In the genomic region with DNA sequence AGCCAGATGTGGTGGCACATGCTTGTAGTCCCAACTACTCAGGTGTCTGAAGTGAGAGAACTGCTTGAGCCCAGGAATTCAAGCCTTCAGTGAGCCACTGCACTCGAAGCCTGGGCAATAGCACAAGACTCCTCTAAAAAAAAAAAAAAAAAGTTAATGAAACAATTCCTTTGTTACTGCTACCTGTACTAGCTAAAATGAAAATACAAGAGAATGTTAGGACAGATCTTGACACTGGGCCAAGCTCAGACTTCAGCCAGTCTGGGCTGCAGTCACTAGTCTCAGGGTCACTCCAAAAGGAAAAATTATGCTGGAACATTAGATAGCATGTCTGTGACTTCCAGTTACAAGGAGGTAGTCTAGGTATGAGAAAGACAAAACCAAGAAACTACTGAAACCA, we compare ENCODE assay signal across 25 cellular contexts. TPM values are rescaled to one million over a fixed set of nuclear protein-coding genes. Genes with fewer than 3 reads are reported as not detected.
DNase-seq lines count a peak whose midpoint lies in the region; ATAC-seq, FAIRE-seq and TF ChIP-seq lines count a peak whose summit lies in the region.
"Had no signal": no experiment of that assay in that cellular context is flagged by ENCODE, and none has a peak within 500 bp of the region (broad histone marks: within the 10 kb centered on the region; RNA-seq: fewer than 3 reads in every experiment).

No MANE protein-coding gene starts in this region.

- H3K27me3 ChIP-seq in body of pancreas (no peaks in the 10 kb centered on the region), HepG2 (ENCODE audit: control insufficient read depth in 1 of 2, insufficient read depth in 2 of 2, low read length in 2 of 2) (no peaks in the 10 kb centered on the region)
- H3K27me3 ChIP-seq: BLaER1, Peyer's patch had no signal

- H3K4me3 ChIP-seq in body of pancreas: no peak overlapping the region
- H3K4me3 ChIP-seq in HepG2 (replicated peaks in 1 of 3; ENCODE audit: insufficient read depth in 1 of 3, low read depth in 2 of 3, low read length in 3 of 3): no peak overlapping the region
- H3K4me3 ChIP-seq: BLaER1, K562, Peyer's patch had no signal

- H3K9ac ChIP-seq in HepG2 (ENCODE audit: insufficient read depth, low read depth, low read length): no peak overlapping the region
- H3K9ac ChIP-seq: BLaER1 had no signal

- peaks cover 30 to 34% of the 10 kb centered on the region in 2 donors for H3K4me1 Mint-ChIP-seq in natural killer cell
- H3K4me1 Mint-ChIP-seq in natural killer cell treated with Interleukin-12 subunit alpha and Interleukin-12 subunit beta and Interleukin-15 and Interleukin-18, amount 100 ng/mL, for 72 hours (ENCODE audit: low read depth in 2 of 2): peaks cover 22 to 25% of the 10 kb centered on the region in 2 donors

- H3K27ac Mint-ChIP-seq in natural killer cell: peak overlapping the region; percentile 25 to 64
- H3K27ac Mint-ChIP-seq in natural killer cell treated with Interleukin-12 subunit alpha and Interleukin-12 subunit beta and Interleukin-15 and Interleukin-18, amount 100 ng/mL, for 72 hours: peak overlapping the region in 1 of 2 donors; percentile 23
- H3K27ac Mint-ChIP-seq: CD4-positive, alpha-beta T cell had no signal

- peaks cover 7% of the 10 kb centered on the region for H3K36me3 Mint-ChIP-seq in natural killer cell
- H3K36me3 Mint-ChIP-seq in natural killer cell treated with Interleukin-12 subunit alpha and Interleukin-12 subunit beta and Interleukin-15 and Interleukin-18, amount 100 ng/mL, for 72 hours: peaks cover 29% of the 10 kb centered on the region

- TF ChIP-seq CTCF in natural killer cell (IDR thresholded peaks at IDR 0.05): no peak
- no peak for TF ChIP-seq CTCF in body of pancreas (IDR thresholded peaks at IDR 0.05)
- no peak for TF ChIP-seq CTCF in HepG2 (CRISPR knock-in tag; IDR thresholded peaks at IDR 0.05)

- intact Hi-C loops in natural killer cell (cut with micrococcal nuclease) (no loop called here), body of pancreas (cut with DNase I) (no loop called here), HepG2 (cut with micrococcal nuclease; ENCODE audit: unreplicated experiment) (loop anchor here (5.0 kb wide), 1 partner anchor 268 kb away; no protein-coding TSS in a partner anchor), posterior cingulate gyrus (cut with DNase I) (no loop called here)

- H4K20me1 ChIP-seq in HepG2 (ENCODE audit: insufficient read depth, low read length): no peaks in the 10 kb centered on the region
- H4K20me1 ChIP-seq: BLaER1 had no signal

- DNase-seq in natural killer cell: no peak
- DNase-seq in natural killer cell treated with Interleukin-12 subunit alpha and Interleukin-12 subunit beta and Interleukin-15 and Interleukin-18, amount 100 ng/mL, for 72 hours (ENCODE audit: low spot score): no peak
- peak in 3 of 4 donors; percentile 13 to 40 (median 23) for DNase-seq in body of pancreas
- no peak for DNase-seq in HepG2 (ENCODE audit: low spot score)
- no peak for DNase-seq in NCI-H2081 (lab: John Stamatoyannopoulos, UW)
- DNase-seq in posterior cingulate gyrus: no peak
- DNase-seq: CD4-positive, alpha-beta T cell; COR-L47; DMS53; Kasumi-1; NCI-H1092 treated with DMSO at 0.1 percent for 48 hours; NCI-H1436; NCI-H187 treated with DMSO at 0.1 percent for 48 hours; NCI-H2107; NCI-H446; NCI-H524 treated with DMSO at 0.1 percent for 48 hours; NCI-H774; Peyer's patch; SHP77 treated with DMSO at 0.1 percent for 48 hours had no signal

- TF ChIP-seq RAD21 in HepG2 (CRISPR knock-in tag; IDR thresholded peaks at IDR 0.05): no peak

- H3K4me3 Mint-ChIP-seq in natural killer cell: no peak overlapping the region
- no peak overlapping the region for H3K4me3 Mint-ChIP-seq in natural killer cell treated with Interleukin-12 subunit alpha and Interleukin-12 subunit beta and Interleukin-15 and Interleukin-18, amount 100 ng/mL, for 72 hours
- H3K4me3 Mint-ChIP-seq: CD4-positive, alpha-beta T cell had no signal

- no peak for TF ChIP-seq POLR2A in body of pancreas (IDR thresholded peaks at IDR 0.05)
- no peak for TF ChIP-seq POLR2A in HepG2 (IDR thresholded peaks at IDR 0.05; ENCODE audit: insufficient read depth in 1 of 2, low read depth in 2 of 2, low read length in 2 of 2)

- CTCF ChIA-PET in HepG2 (lab: Yijun Ruan, JAX; ENCODE audit: low intra/inter-chr PET ratio, low total read pairs): no interaction called here

- POLR2A ChIA-PET in HepG2 (lab: Yijun Ruan, JAX): interaction anchor here (2.6 kb wide), 1 partner anchor 13 kb away, joined by 21 read pairs; no protein-coding TSS in a partner anchor

- ATAC-seq in natural killer cell (no peak), body of pancreas (no peak), HepG2 (no peak), GM19035 (IDR thresholded peaks at IDR 0.05; ENCODE audit: unreplicated experiment) (no peak), GM21360 (IDR thresholded peaks at IDR 0.05; ENCODE audit: unreplicated experiment) (no peak)
- no peak for ATAC-seq in natural killer cell treated with Interleukin-12 subunit alpha and Interleukin-12 subunit beta and Interleukin-15 and Interleukin-18, amount 100 ng/mL, for 72 hours
- ATAC-seq: HCT116, K562 had no signal

- no TSS peak for BruUV-seq in HepG2 (replicated peaks; lab: Mats Ljungman, UMichigan)

- no peaks in the 10 kb centered on the region for H3K36me3 ChIP-seq in body of pancreas (replicated peaks in 1 of 2; ENCODE audit: insufficient read depth in 1 of 2, low read depth in 2 of 2)
- H3K36me3 ChIP-seq in HepG2 (replicated peaks in 1 of 2; ENCODE audit: control insufficient read depth in 1 of 2, insufficient read depth in 2 of 2, low read length in 2 of 2): peaks cover 17 to 38% of the 10 kb centered on the region in 2 experiments

- no peak overlapping the region for H3K27ac ChIP-seq in body of pancreas
- peak overlapping the region; percentile 80 for H3K27ac ChIP-seq in HepG2 (ENCODE audit: extremely low read length, insufficient read depth, low read length)
- H3K27ac ChIP-seq: BLaER1, Peyer's patch had no signal

- no peak overlapping the region for H2AFZ ChIP-seq in HepG2 (ENCODE audit: low read length)

- in situ Hi-C loops in HepG2 (cut with HindIII; ENCODE audit: extremely low pct_ligation_motif_present, low pct_unique_long_range_greater_than_20kb): no loop called here

- H3K9me3 ChIP-seq in body of pancreas: no peaks in the 10 kb centered on the region
- H3K9me3 ChIP-seq in HepG2 (ENCODE audit: low read length): no peaks in the 10 kb centered on the region
- H3K9me3 ChIP-seq: Peyer's patch had no signal

- FAIRE-seq in HepG2 (lab: Jason Lieb, UNC): no peak
- FAIRE-seq: G401.6, K562 had no signal

- H3K9me3 Mint-ChIP-seq in natural killer cell: no peaks in the 10 kb centered on the region
- no peaks in the 10 kb centered on the region for H3K9me3 Mint-ChIP-seq in natural killer cell treated with Interleukin-12 subunit alpha and Interleukin-12 subunit beta and Interleukin-15 and Interleukin-18, amount 100 ng/mL, for 72 hours
- H3K9me3 Mint-ChIP-seq: CD4-positive, alpha-beta T cell had no signal

- 59 to 61% methylated on average over 1 of the region's 1 CpG for WGBS in body of pancreas, 2 donors
- WGBS in HepG2 (ENCODE audit: low lambda C conversion rate): 90% methylated on average over 1 of the region's 1 CpG

- no peak overlapping the region for H3K4me2 ChIP-seq in HepG2 (ENCODE audit: low read depth, low read length)
- H3K4me2 ChIP-seq: BLaER1 had no signal

- no peaks in the 10 kb centered on the region for H3K27me3 Mint-ChIP-seq in natural killer cell (ENCODE audit: low read depth in 2 of 2)
- no peaks in the 10 kb centered on the region for H3K27me3 Mint-ChIP-seq in natural killer cell treated with Interleukin-12 subunit alpha and Interleukin-12 subunit beta and Interleukin-15 and Interleukin-18, amount 100 ng/mL, for 72 hours
- H3K27me3 Mint-ChIP-seq: CD4-positive, alpha-beta T cell had no signal

- TF ChIP-seq EP300 in HepG2 (IDR thresholded peaks at IDR 0.05; ENCODE audit: low read depth in 2 of 2, low read length in 2 of 2) (no peak), HepG2 (CRISPR knock-in tag; IDR thresholded peaks at IDR 0.05; ENCODE audit: borderline replicate concordance) (no peak)

- H3K4me1 ChIP-seq in body of pancreas (peaks cover 26% of the 10 kb centered on the region), HepG2 (ENCODE audit: insufficient read depth, low read length) (peaks cover 71% of the 10 kb centered on the region)
- H3K4me1 ChIP-seq: BLaER1, Peyer's patch had no signal

- peaks cover 26% of the 10 kb centered on the region for H3K79me2 ChIP-seq in HepG2 (ENCODE audit: insufficient read depth, low read length)

TF ChIP-seq in HepG2, 621 proteins besides CTCF, POLR2A, EP300 and RAD21 (continues in another document):
- TF ChIP-seq ZC3H13 (CRISPR knock-in tag; IDR thresholded peaks at IDR 0.05) (no peak), NCOA2 (CRISPR knock-in tag; IDR thresholded peaks at IDR 0.05) (no peak), SIX4 (CRISPR knock-in tag; IDR thresholded peaks at IDR 0.05) (no peak), RCOR2 (CRISPR knock-in tag; IDR thresholded peaks at IDR 0.05) (no peak)

RNA-seq across cellular contexts. Expression of a gene that starts 56.5 kb away (rescaled TPM):
- 10 to 100 TPM; 70.6 to 91.5 (median 86.1) TPM for total RNA-seq in natural killer cell
- 10 to 100 TPM; 48.1 to 55.7 TPM for total RNA-seq in natural killer cell treated with Interleukin-12 subunit alpha and Interleukin-12 subunit beta and Interleukin-15 and Interleukin-18, amount 100 ng/mL, for 72 hours
- 10 to 100 TPM; 27.5 to 32.3 TPM for total RNA-seq in body of pancreas
- 42.2 and 42.8 TPM in 2 replicates for total RNA-seq in HepG2 (2016; rRNA removed; fragmentation: Illumina TruSeq; extraction: Trizol)
- 8.8 and 9.0 TPM in 2 replicates for total RNA-seq in HepG2 (2016; cell fraction: cytosol; rRNA removed; fragmentation: Illumina TruSeq; extraction: Trizol; ENCODE audit: low read depth)
- 39.4 and 41.0 TPM in 2 replicates for total RNA-seq in HepG2 (2016; cell fraction: insoluble cytoplasmic fraction; rRNA removed; fragmentation: Illumina TruSeq; extraction: Trizol)
- 11.6 and 13.2 TPM in 2 replicates for total RNA-seq in HepG2 (2016; cell fraction: membrane; rRNA removed; fragmentation: Illumina TruSeq; extraction: Trizol)
- total RNA-seq in HepG2 (2016; cell fraction: nucleus; rRNA removed; fragmentation: Illumina TruSeq; extraction: Trizol): 54.1 and 54.2 TPM in 2 replicates
- polyA plus RNA-seq in HepG2 (2011; rRNA removed): 31.0 and 35.5 TPM in 2 replicates
- polyA plus RNA-seq in HepG2 (2011; cell fraction: cytosol; rRNA removed): 12.2 and 14.5 TPM in 2 replicates
- 28.4 and 29.4 TPM in 2 replicates for polyA plus RNA-seq in HepG2 (2011; cell fraction: nucleus; rRNA removed)
- 19.4 and 23.2 TPM in 2 replicates for polyA plus RNA-seq in HepG2 (2012)
- 0.87 and 0.88 TPM in 2 replicates for polyA plus RNA-seq in HepG2 (2016; cell fraction: cytosol; fragmentation: Illumina TruSeq; extraction: Trizol; ENCODE audit: low read depth)
- 27.4 and 29.1 TPM in 2 replicates for polyA plus RNA-seq in HepG2 (2016; cell fraction: insoluble cytoplasmic fraction; fragmentation: Illumina TruSeq; extraction: Trizol; ENCODE audit: low read depth)
- 2.7 and 3.4 TPM in 2 replicates for polyA plus RNA-seq in HepG2 (2016; cell fraction: membrane; fragmentation: Illumina TruSeq; extraction: Trizol; ENCODE audit: low read depth)
- polyA plus RNA-seq in HepG2 (2016; cell fraction: nucleus; fragmentation: Illumina TruSeq; extraction: Trizol; ENCODE audit: insufficient read depth, low read depth): 38.6 and 49.9 TPM in 2 replicates
- 39.0 and 73.0 TPM in 2 replicates for polyA minus RNA-seq in HepG2 (2011; rRNA and poly(A)+ RNA removed; ENCODE audit: low replicate concordance)
- polyA minus RNA-seq in HepG2 (2011; cell fraction: cytosol; rRNA and poly(A)+ RNA removed): 30.9 and 38.0 TPM in 2 replicates
- 91.8 and 97.2 TPM in 2 replicates for polyA minus RNA-seq in HepG2 (2011; cell fraction: nucleus; rRNA and poly(A)+ RNA removed)

Comparison
In these comparisons a context has a peak if more than half of its experiments do, and no peak if none do; other contexts are left out.
1. DNase-seq: peak in body of pancreas (3 of 4); none in natural killer cell (single experiment), natural killer cell treated with Interleukin-12 subunit alpha and Interleukin-12 subunit beta and Interleukin-15 and Interleukin-18, amount 100 ng/mL, for 72 hours (single experiment), HepG2 (single experiment), NCI-H2081 (0 of 2) and posterior cingulate gyrus (0 of 10).